ENCODE assay signal across 8 cellular contexts in genomic region chr18:48825101-48825745, GRCh38.
A peak's percentile ranks its signal among the peaks of the same experiment; 100 is the strongest.
DNase-seq lines count a peak whose midpoint lies in the region; ATAC-seq, FAIRE-seq and TF ChIP-seq lines count a peak whose summit lies in the region.

No MANE protein-coding gene starts in this region.

- no peaks in the 10 kb centered on the region for H4K20me1 ChIP-seq in HepG2 (ENCODE audit: insufficient read depth, low read length)

- no peak overlapping the region for H3K4me2 ChIP-seq in HepG2 (ENCODE audit: low read depth, low read length)

- no peaks in the 10 kb centered on the region for H3K79me2 ChIP-seq in HepG2 (ENCODE audit: insufficient read depth, low read length)

- peak overlapping the region; percentile 99 for H3K27ac Mint-ChIP-seq in mesothelial cell of epicardium
- no peak overlapping the region for H3K27ac Mint-ChIP-seq in activated T-helper 17 cell treated with anti-CD3 and anti-CD28 coated beads, Interleukin-2, amount 50 U/mL, for 72 hours

- no peaks in the 10 kb centered on the region for H3K36me3 ChIP-seq in liver (ENCODE audit: control insufficient read depth in 4 of 4, insufficient read depth in 3 of 4, low read depth in 1 of 4, low read length in 3 of 4)
- H3K36me3 ChIP-seq in HepG2 (replicated peaks in 1 of 2; ENCODE audit: control insufficient read depth in 1 of 2, insufficient read depth in 2 of 2, low read length in 2 of 2): peaks cover 3 to 20% of the 10 kb centered on the region in 2 experiments; a peak in 3 of 5 replicates
- no peaks in the 10 kb centered on the region for H3K36me3 ChIP-seq in aorta (ENCODE audit: control insufficient read depth in 1 of 2, insufficient read depth in 2 of 2, low read length in 1 of 2)

- TF ChIP-seq EP300 in HepG2 (IDR thresholded peaks at IDR 0.05; ENCODE audit: low read depth in 2 of 2, low read length in 2 of 2): no peak
- TF ChIP-seq EP300 in HepG2 (CRISPR knock-in tag; IDR thresholded peaks at IDR 0.05; ENCODE audit: borderline replicate concordance): no peak

- 86% methylated on average over 6 of the region's 6 CpGs for WGBS in liver
- WGBS in HepG2 (ENCODE audit: low lambda C conversion rate): 98% methylated on average over 5 of the region's 6 CpGs
- 32 to 33% methylated on average over 6 of the region's 6 CpGs for WGBS in aorta, 2 donors

- TF ChIP-seq RAD21 in liver (IDR thresholded peaks at IDR 0.05) (peak in 1 of 2 donors; percentile 10), HepG2 (CRISPR knock-in tag; IDR thresholded peaks at IDR 0.05) (no peak)

- no peak for DNase-seq in HepG2 (ENCODE audit: low spot score)
- peak in 1 of 2 experiments; percentile 36 for DNase-seq in mesothelial cell of epicardium (ENCODE audit: low spot score in 2 of 2, unreplicated experiment in 2 of 2)
- DNase-seq in aorta: peak; percentile 45 to 66
- no peak for DNase-seq in NCI-H1417 treated with DMSO at 0.1 percent for 48 hours (lab: John Stamatoyannopoulos, UW)
- DNase-seq in COLO668 (lab: John Stamatoyannopoulos, UW; ENCODE audit: unreplicated experiment): no peak

- CTCF ChIA-PET in HepG2 (lab: Yijun Ruan, JAX; ENCODE audit: low intra/inter-chr PET ratio, low total read pairs): no interaction called here

- H3K9ac ChIP-seq in liver (ENCODE audit: low read depth in 1 of 2, low read length in 2 of 2): no peak overlapping the region
- H3K9ac ChIP-seq in HepG2 (ENCODE audit: insufficient read depth, low read depth, low read length): no peak overlapping the region

- peaks cover 4% of the 10 kb centered on the region for H3K9me3 Mint-ChIP-seq in mesothelial cell of epicardium
- peaks cover 5% of the 10 kb centered on the region for H3K9me3 Mint-ChIP-seq in activated T-helper 17 cell treated with anti-CD3 and anti-CD28 coated beads, Interleukin-2, amount 50 U/mL, for 72 hours

- TF ChIP-seq CTCF in liver (IDR thresholded peaks at IDR 0.05; ENCODE audit: low read depth, low read length, missing input control): no peak
- TF ChIP-seq CTCF in HepG2 (CRISPR knock-in tag; IDR thresholded peaks at IDR 0.05): no peak
- no peak for TF ChIP-seq CTCF in mesothelial cell of epicardium (IDR thresholded peaks at IDR 0.05; ENCODE audit: unreplicated experiment)

- H3K4me3 Mint-ChIP-seq in mesothelial cell of epicardium: no peak overlapping the region
- H3K4me3 Mint-ChIP-seq in activated T-helper 17 cell treated with anti-CD3 and anti-CD28 coated beads, Interleukin-2, amount 50 U/mL, for 72 hours: no peak overlapping the region

- in situ Hi-C loops in HepG2 (cut with HindIII; ENCODE audit: extremely low pct_ligation_motif_present, low pct_unique_long_range_greater_than_20kb): no loop called here

- no peak overlapping the region for H3K4me3 ChIP-seq in liver (ENCODE audit: low read depth in 1 of 3, low read length in 3 of 3)
- H3K4me3 ChIP-seq in HepG2 (replicated peaks in 1 of 3; ENCODE audit: insufficient read depth in 1 of 3, low read depth in 2 of 3, low read length in 3 of 3): no peak overlapping the region
- no peak overlapping the region for H3K4me3 ChIP-seq in aorta (ENCODE audit: low read length in 2 of 2)

- peaks cover 19% of the 10 kb centered on the region for H3K36me3 Mint-ChIP-seq in mesothelial cell of epicardium
- peaks cover 28% of the 10 kb centered on the region for H3K36me3 Mint-ChIP-seq in activated T-helper 17 cell treated with anti-CD3 and anti-CD28 coated beads, Interleukin-2, amount 50 U/mL, for 72 hours (ENCODE audit: low read depth)

- H3K27ac ChIP-seq in liver (ENCODE audit: low read depth in 1 of 2, low read length in 2 of 2): no peak overlapping the region
- H3K27ac ChIP-seq in HepG2 (ENCODE audit: extremely low read length, insufficient read depth, low read length): no peak overlapping the region
- H3K27ac ChIP-seq in aorta (ENCODE audit: low read depth in 1 of 2, low read length in 2 of 2): peak overlapping the region in 1 of 2 donors; percentile 16

- peaks cover 0 to 4% (median 0%) of the 10 kb centered on the region in 4 donors for H3K9me3 ChIP-seq in liver (ENCODE audit: control insufficient read depth in 4 of 4, low read length in 3 of 4)
- no peaks in the 10 kb centered on the region for H3K9me3 ChIP-seq in HepG2 (ENCODE audit: low read length)
- H3K9me3 ChIP-seq in aorta (ENCODE audit: control insufficient read depth, low read length): no peaks in the 10 kb centered on the region

- FAIRE-seq in HepG2 (lab: Jason Lieb, UNC) (no peak), endometrium (lab: Jason Lieb, UNC) (peak; percentile 39)

- no peak for ATAC-seq in HepG2
- no peak for ATAC-seq in aorta (ENCODE audit: low FRiP score)
- ATAC-seq in activated T-helper 17 cell treated with anti-CD3 and anti-CD28 coated beads, Interleukin-2, amount 50 U/mL, for 72 hours (replicated peaks): no peak

- TF ChIP-seq POLR2A in HepG2 (IDR thresholded peaks at IDR 0.05; ENCODE audit: insufficient read depth in 1 of 2, low read depth in 2 of 2, low read length in 2 of 2): no peak

- H3K4me1 Mint-ChIP-seq in mesothelial cell of epicardium: peaks cover 59% of the 10 kb centered on the region
- H3K4me1 Mint-ChIP-seq in activated T-helper 17 cell treated with anti-CD3 and anti-CD28 coated beads, Interleukin-2, amount 50 U/mL, for 72 hours: peaks cover 41% of the 10 kb centered on the region

- H2AFZ ChIP-seq in HepG2 (ENCODE audit: low read length): no peak overlapping the region

- POLR2A ChIA-PET in HepG2 (lab: Yijun Ruan, JAX): no interaction called here

- intact Hi-C loops in HepG2 (cut with micrococcal nuclease; ENCODE audit: unreplicated experiment) (no loop called here), aorta (cut with DNase I) (loop anchor here in 1 of 2 donors (5.0 kb wide), 1 partner anchor 107 kb away; no protein-coding TSS in a partner anchor)

- H3K4me1 ChIP-seq in liver (ENCODE audit: control insufficient read depth in 4 of 4, insufficient read depth in 4 of 4, low read length in 3 of 4) (peaks cover 0 to 2% (median 0%) of the 10 kb centered on the region in 4 donors), HepG2 (ENCODE audit: insufficient read depth, low read length) (no peaks in the 10 kb centered on the region), aorta (ENCODE audit: control insufficient read depth in 1 of 2, insufficient read depth in 2 of 2, low read length in 2 of 2) (peaks cover 0 to 15% of the 10 kb centered on the region in 2 donors)

- H3K27me3 Mint-ChIP-seq in mesothelial cell of epicardium (ENCODE audit: low read depth): no peaks in the 10 kb centered on the region
- H3K27me3 Mint-ChIP-seq in activated T-helper 17 cell treated with anti-CD3 and anti-CD28 coated beads, Interleukin-2, amount 50 U/mL, for 72 hours: no peaks in the 10 kb centered on the region

- no TSS peak for BruUV-seq in HepG2 (replicated peaks; lab: Mats Ljungman, UMichigan)

- no peaks in the 10 kb centered on the region for H3K27me3 ChIP-seq in liver (ENCODE audit: control insufficient read depth in 4 of 4, insufficient read depth in 4 of 4, low read length in 3 of 4)
- no peaks in the 10 kb centered on the region for H3K27me3 ChIP-seq in HepG2 (ENCODE audit: control insufficient read depth in 1 of 2, insufficient read depth in 2 of 2, low read length in 2 of 2)
- no peaks in the 10 kb centered on the region for H3K27me3 ChIP-seq in aorta (ENCODE audit: control insufficient read depth in 1 of 2, insufficient read depth in 2 of 2, low read length in 1 of 2)

TF ChIP-seq in liver, 16 proteins besides CTCF, POLR2A, EP300 and RAD21:
- TF ChIP-seq HNF4A (conservative IDR thresholded peaks at IDR 0.05): no peak
- peak; percentile 53 for TF ChIP-seq NR2F2 (IDR thresholded peaks at IDR 0.05)
TF ChIP-seq in liver: peak in this region for 1.

TF ChIP-seq in HepG2, 621 proteins besides CTCF, POLR2A, EP300 and RAD21:
- TF ChIP-seq ZBTB42 (CRISPR knock-in tag; IDR thresholded peaks at IDR 0.05): no peak
- no peak for TF ChIP-seq NR2F6 (IDR thresholded peaks at IDR 0.05)
- no peak for TF ChIP-seq NR2F6 (CRISPR knock-in tag; IDR thresholded peaks at IDR 0.05)
- no peak for TF ChIP-seq GTF2F1 (IDR thresholded peaks at IDR 0.05; ENCODE audit: low read length)
- TF ChIP-seq YEATS4 (CRISPR knock-in tag; IDR thresholded peaks at IDR 0.05; ENCODE audit: borderline replicate concordance): no peak
- TF ChIP-seq ZNF207 (IDR thresholded peaks at IDR 0.05; ENCODE audit: borderline replicate concordance): no peak
- TF ChIP-seq CBFB (CRISPR knock-in tag; IDR thresholded peaks at IDR 0.05): no peak
- TF ChIP-seq ZSCAN21 (CRISPR knock-in tag; IDR thresholded peaks at IDR 0.05; ENCODE audit: borderline replicate concordance): no peak
- TF ChIP-seq ZNF768 (CRISPR knock-in tag; IDR thresholded peaks at IDR 0.05): no peak
- TF ChIP-seq FOXA3 (CRISPR knock-in tag; IDR thresholded peaks at IDR 0.05): no peak
- TF ChIP-seq IRF2 (CRISPR knock-in tag; IDR thresholded peaks at IDR 0.05): no peak
- no peak for TF ChIP-seq NR2C2 (CRISPR knock-in tag; IDR thresholded peaks at IDR 0.05; ENCODE audit: borderline replicate concordance)
- TF ChIP-seq, protein P1, sequence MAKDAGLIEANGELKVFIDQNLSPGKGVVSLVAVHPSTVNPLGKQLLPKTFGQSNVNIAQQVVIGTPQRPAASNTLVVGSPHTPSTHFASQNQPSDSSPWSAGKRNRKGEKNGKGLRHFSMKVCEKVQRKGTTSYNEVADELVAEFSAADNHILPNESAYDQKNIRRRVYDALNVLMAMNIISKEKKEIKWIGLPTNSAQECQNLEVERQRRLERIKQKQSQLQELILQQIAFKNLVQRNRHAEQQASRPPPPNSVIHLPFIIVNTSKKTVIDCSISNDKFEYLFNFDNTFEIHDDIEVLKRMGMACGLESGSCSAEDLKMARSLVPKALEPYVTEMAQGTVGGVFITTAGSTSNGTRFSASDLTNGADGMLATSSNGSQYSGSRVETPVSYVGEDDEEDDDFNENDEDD (CRISPR knock-in tag; IDR thresholded peaks at IDR 0.05; ENCODE audit: borderline replicate concordance): no peak
- TF ChIP-seq ZBTB20 (CRISPR knock-in tag; IDR thresholded peaks at IDR 0.05; ENCODE audit: borderline replicate concordance, low read depth): no peak
- TF ChIP-seq SMAD1 (CRISPR knock-in tag; IDR thresholded peaks at IDR 0.05; ENCODE audit: borderline replicate concordance, low read depth): no peak

Comparison
In these comparisons a context has a peak if more than half of its experiments do, and no peak if none do; other contexts are left out.
1. DNase-seq: peak in aorta (2 of 2); none in HepG2 (single experiment), NCI-H1417 treated with DMSO at 0.1 percent for 48 hours (single experiment) and COLO668 (single experiment).